ENCODE assay signal across 18 cellular contexts in genomic region chr7:149500201-149500600, GRCh38. TPM values are rescaled to one million over a fixed set of nuclear protein-coding genes. Genes with fewer than 3 reads are reported as not detected.
DNase-seq lines count a peak whose midpoint lies in the region; ATAC-seq and TF ChIP-seq lines count a peak whose summit lies in the region.
"Had no signal": no experiment of that assay in that cellular context is flagged by ENCODE, and none has a peak within 500 bp of the region (broad histone marks: within the 10 kb centered on the region; RNA-seq: fewer than 3 reads in every experiment).

No MANE protein-coding gene starts in this region.

- H3K36me3 ChIP-seq in WERI-Rb-1: peaks cover 5% of the 10 kb centered on the region; the same call in 1 of the 2 replicates

- H3K27ac Mint-ChIP-seq in activated naive CD8-positive, alpha-beta T cell: no peak overlapping the region
- H3K27ac Mint-ChIP-seq in activated naive CD8-positive, alpha-beta T cell treated with anti-CD3 and anti-CD28 coated beads, Interleukin-2, amount 50 U/mL, for 24 hours: no peak overlapping the region
- no peak overlapping the region for H3K27ac Mint-ChIP-seq in T-helper 17 cell
- H3K27ac Mint-ChIP-seq in central memory CD8-positive, alpha-beta T cell (ENCODE audit: low read depth): no peak overlapping the region
- H3K27ac Mint-ChIP-seq in stimulated activated effector memory CD8-positive, alpha-beta T cell treated with anti-CD3 and anti-CD28 coated beads, Interleukin-12 subunit alpha, Interleukin-12 subunit beta, amount 100 ng/mL, for 72 hours: peak overlapping the region; percentile 27

- H3K4me3 ChIP-seq in WERI-Rb-1 (ENCODE audit: low read depth, low read length): no peak overlapping the region
- H3K4me3 ChIP-seq: GM23248, PC-9, SJSA1 had no signal

- no peak for ATAC-seq in activated naive CD8-positive, alpha-beta T cell treated with anti-CD3 and anti-CD28 coated beads, Interleukin-2, amount 50 U/mL, for 24 hours
- no peak for ATAC-seq in T-helper 17 cell
- peak; percentile 58 for ATAC-seq in central memory CD8-positive, alpha-beta T cell (replicated peaks; ENCODE audit: extremely low read depth, poor library complexity, severe bottlenecking)
- no peak for ATAC-seq in stimulated activated effector memory CD8-positive, alpha-beta T cell treated with anti-CD3 and anti-CD28 coated beads, Interleukin-12 subunit alpha, Interleukin-12 subunit beta, amount 100 ng/mL, for 72 hours

- H3K4me3 Mint-ChIP-seq in activated naive CD8-positive, alpha-beta T cell: peak overlapping the region; percentile 36
- H3K4me3 Mint-ChIP-seq in activated naive CD8-positive, alpha-beta T cell treated with anti-CD3 and anti-CD28 coated beads, Interleukin-2, amount 50 U/mL, for 24 hours: no peak overlapping the region
- peak overlapping the region; percentile 5 for H3K4me3 Mint-ChIP-seq in T-helper 17 cell
- H3K4me3 Mint-ChIP-seq in central memory CD8-positive, alpha-beta T cell: peak overlapping the region; percentile 27
- H3K4me3 Mint-ChIP-seq in stimulated activated effector memory CD8-positive, alpha-beta T cell treated with anti-CD3 and anti-CD28 coated beads, Interleukin-12 subunit alpha, Interleukin-12 subunit beta, amount 100 ng/mL, for 72 hours: no peak overlapping the region

- intact Hi-C loops in cardiac septum (cut with DNase I): no loop called here

- peaks cover 17% of the 10 kb centered on the region for H3K4me1 Mint-ChIP-seq in activated naive CD8-positive, alpha-beta T cell (ENCODE audit: low read depth)
- peaks cover 23% of the 10 kb centered on the region for H3K4me1 Mint-ChIP-seq in activated naive CD8-positive, alpha-beta T cell treated with anti-CD3 and anti-CD28 coated beads, Interleukin-2, amount 50 U/mL, for 24 hours
- peaks cover 24% of the 10 kb centered on the region for H3K4me1 Mint-ChIP-seq in T-helper 17 cell
- peaks cover 32% of the 10 kb centered on the region for H3K4me1 Mint-ChIP-seq in central memory CD8-positive, alpha-beta T cell
- peaks cover 33% of the 10 kb centered on the region for H3K4me1 Mint-ChIP-seq in stimulated activated effector memory CD8-positive, alpha-beta T cell treated with anti-CD3 and anti-CD28 coated beads, Interleukin-12 subunit alpha, Interleukin-12 subunit beta, amount 100 ng/mL, for 72 hours

- DNase-seq in activated naive CD8-positive, alpha-beta T cell treated with anti-CD3 and anti-CD28 coated beads, Interleukin-2, amount 50 U/mL, for 24 hours: no peak
- DNase-seq in T-helper 17 cell: no peak
- no peak for DNase-seq in central memory CD8-positive, alpha-beta T cell (ENCODE audit: low spot score in 2 of 2)
- peak in 1 of 2 donors; percentile 47 for DNase-seq in stimulated activated effector memory CD8-positive, alpha-beta T cell treated with anti-CD3 and anti-CD28 coated beads, Interleukin-12 subunit alpha, Interleukin-12 subunit beta, amount 100 ng/mL, for 72 hours (ENCODE audit: low spot score in 2 of 2)
- no peak for DNase-seq in WERI-Rb-1
- no peak for DNase-seq in cardiac septum (ENCODE audit: low spot score)
- no peak for DNase-seq in caudate nucleus (lab: John Stamatoyannopoulos, UW)
- DNase-seq: GM23248, HCEC 1CT, NCI-H1048, NCI-H146, NCI-H2081, NCI-H524, PC-9 had no signal

- peaks cover 2% of the 10 kb centered on the region for H3K36me3 Mint-ChIP-seq in activated naive CD8-positive, alpha-beta T cell
- peaks cover 4% of the 10 kb centered on the region for H3K36me3 Mint-ChIP-seq in activated naive CD8-positive, alpha-beta T cell treated with anti-CD3 and anti-CD28 coated beads, Interleukin-2, amount 50 U/mL, for 24 hours (ENCODE audit: low read depth)
- H3K36me3 Mint-ChIP-seq in T-helper 17 cell (ENCODE audit: low read depth): peaks cover 6% of the 10 kb centered on the region
- peaks cover 4% of the 10 kb centered on the region for H3K36me3 Mint-ChIP-seq in central memory CD8-positive, alpha-beta T cell (ENCODE audit: insufficient read depth)
- peaks cover 13% of the 10 kb centered on the region for H3K36me3 Mint-ChIP-seq in stimulated activated effector memory CD8-positive, alpha-beta T cell treated with anti-CD3 and anti-CD28 coated beads, Interleukin-12 subunit alpha, Interleukin-12 subunit beta, amount 100 ng/mL, for 72 hours

- H3K27ac ChIP-seq in WERI-Rb-1: no peak overlapping the region
- no peak overlapping the region for H3K27ac ChIP-seq in caudate nucleus (ENCODE audit: low read depth, low read length)
- H3K27ac ChIP-seq: C4-2B, GM23248, HL-60, PC-9, SJSA1 had no signal

- no peaks in the 10 kb centered on the region for H3K27me3 ChIP-seq in WERI-Rb-1 (ENCODE audit: insufficient read depth, low read depth, severe bottlenecking)

- peaks cover 2% of the 10 kb centered on the region for H3K27me3 Mint-ChIP-seq in activated naive CD8-positive, alpha-beta T cell
- peaks cover 4% of the 10 kb centered on the region for H3K27me3 Mint-ChIP-seq in activated naive CD8-positive, alpha-beta T cell treated with anti-CD3 and anti-CD28 coated beads, Interleukin-2, amount 50 U/mL, for 24 hours
- H3K27me3 Mint-ChIP-seq in T-helper 17 cell: peaks cover 4% of the 10 kb centered on the region
- H3K27me3 Mint-ChIP-seq in central memory CD8-positive, alpha-beta T cell: no peaks in the 10 kb centered on the region

- no peaks in the 10 kb centered on the region for H3K9me3 Mint-ChIP-seq in activated naive CD8-positive, alpha-beta T cell (ENCODE audit: low read depth)
- H3K9me3 Mint-ChIP-seq in activated naive CD8-positive, alpha-beta T cell treated with anti-CD3 and anti-CD28 coated beads, Interleukin-2, amount 50 U/mL, for 24 hours: peaks cover 4% of the 10 kb centered on the region
- H3K9me3 Mint-ChIP-seq in central memory CD8-positive, alpha-beta T cell: no peaks in the 10 kb centered on the region
- H3K9me3 Mint-ChIP-seq in stimulated activated effector memory CD8-positive, alpha-beta T cell treated with anti-CD3 and anti-CD28 coated beads, Interleukin-12 subunit alpha, Interleukin-12 subunit beta, amount 100 ng/mL, for 72 hours: peaks cover 4% of the 10 kb centered on the region

- no peak for TF ChIP-seq CTCF in WERI-Rb-1 (IDR thresholded peaks at IDR 0.05; ENCODE audit: low read depth, low read length)

- no peaks in the 10 kb centered on the region for H3K9me3 ChIP-seq in T-helper 17 cell (ENCODE audit: control insufficient read depth, low read length, poor library complexity, severe bottlenecking)
- H3K9me3 ChIP-seq in WERI-Rb-1 (ENCODE audit: severe bottlenecking): no peaks in the 10 kb centered on the region

RNA-seq across cellular contexts. Expression of gene ZNF746, which starts 2.6 kb away (rescaled TPM):
- 10 to 100 TPM; 28.1 to 29.2 TPM for total RNA-seq in T-helper 17 cell
- total RNA-seq in cardiac septum: 9.2 TPM

RNA-seq across cellular contexts. Expression of gene ZNF777, which starts 39.3 kb away (rescaled TPM):
- total RNA-seq in T-helper 17 cell: 10 to 100 TPM; 12.7 to 16.5 TPM
- 7.6 TPM for total RNA-seq in cardiac septum

Comparison
In these comparisons a context has a peak if more than half of its experiments do, and no peak if none do; other contexts are left out.
1. H3K4me3 Mint-ChIP-seq: peak in activated naive CD8-positive, alpha-beta T cell (single experiment), T-helper 17 cell (single experiment) and central memory CD8-positive, alpha-beta T cell (single experiment); none in activated naive CD8-positive, alpha-beta T cell treated with anti-CD3 and anti-CD28 coated beads, Interleukin-2, amount 50 U/mL, for 24 hours (single experiment) and stimulated activated effector memory CD8-positive, alpha-beta T cell treated with anti-CD3 and anti-CD28 coated beads, Interleukin-12 subunit alpha, Interleukin-12 subunit beta, amount 100 ng/mL, for 72 hours (single experiment).